ENCODE assay signal across 8 cellular contexts in the genomic region with DNA sequence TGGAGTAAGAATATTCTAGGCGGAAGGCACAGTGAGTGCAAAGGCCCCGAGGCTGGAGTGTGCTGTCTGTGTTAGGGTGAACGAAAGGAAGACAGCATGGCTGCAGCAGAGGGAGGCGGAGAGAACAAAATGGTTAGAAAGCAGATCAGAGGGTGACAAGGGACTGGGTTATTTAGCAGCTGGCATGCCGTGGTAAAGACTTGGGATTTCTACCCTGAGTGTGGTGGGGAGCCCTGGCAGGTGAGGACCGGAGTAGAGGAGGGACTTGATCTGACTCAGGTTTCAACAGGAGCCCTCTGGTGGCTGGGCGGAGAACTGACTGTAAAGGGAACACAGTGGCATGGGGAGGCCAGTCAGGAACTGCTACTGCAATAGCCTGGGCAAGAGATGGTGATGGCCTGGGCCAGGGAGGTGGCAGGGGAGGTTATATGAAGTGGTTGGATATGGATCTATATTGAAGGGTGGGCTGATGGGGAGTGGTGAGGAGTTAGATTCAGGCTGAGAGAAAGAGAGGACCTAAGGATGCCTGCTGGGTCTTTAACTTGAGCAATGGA. TPM values are rescaled to one million over a fixed set of nuclear protein-coding genes. Genes with fewer than 3 reads are reported as not detected.
A peak's percentile ranks its signal among the peaks of the same experiment; 100 is the strongest.
DNase-seq lines count a peak whose midpoint lies in the region; ATAC-seq and TF ChIP-seq lines count a peak whose summit lies in the region.

No MANE protein-coding gene starts in this region.

- peaks cover 73% of the 10 kb centered on the region for H3K4me1 Mint-ChIP-seq in activated naive CD4-positive, alpha-beta T cell treated with anti-CD3 and anti-CD28 coated beads, Interleukin-2, amount 10 ng/mL, durations not matched to agents 7 days and 5 days

- no peaks in the 10 kb centered on the region for H3K27me3 Mint-ChIP-seq in activated naive CD4-positive, alpha-beta T cell treated with anti-CD3 and anti-CD28 coated beads, Interleukin-2, amount 10 ng/mL, durations not matched to agents 7 days and 5 days

- no peaks in the 10 kb centered on the region for H3K9me3 Mint-ChIP-seq in activated naive CD4-positive, alpha-beta T cell treated with anti-CD3 and anti-CD28 coated beads, Interleukin-2, amount 10 ng/mL, durations not matched to agents 7 days and 5 days

- CTCF ChIA-PET in activated naive CD4-positive, alpha-beta T cell treated with anti-CD3 and anti-CD28 coated beads, Interleukin-2, amount 10 ng/mL, durations not matched to agents 7 days and 5 days (lab: Charles Lee), result interaction anchor here (1.5 to 19.8 kb wide), 8 partner anchors 10 to 183 kb away, joined by 3 to 697 read pairs (median 32); partner anchors contain the start of gene PIM1

- peak overlapping the region; percentile 46 for H3K4me3 Mint-ChIP-seq in activated naive CD4-positive, alpha-beta T cell treated with anti-CD3 and anti-CD28 coated beads, Interleukin-2, amount 10 ng/mL, durations not matched to agents 7 days and 5 days

- intact Hi-C loops in posterior cingulate gyrus (cut with DNase I), result no loop called here

- ATAC-seq in GM19468 (IDR thresholded peaks at IDR 0.05; ENCODE audit: extremely low read depth, unreplicated experiment), result peak; percentile 24

- H3K36me3 Mint-ChIP-seq in activated naive CD4-positive, alpha-beta T cell treated with anti-CD3 and anti-CD28 coated beads, Interleukin-2, amount 10 ng/mL, durations not matched to agents 7 days and 5 days, result peaks cover 4% of the 10 kb centered on the region

- peak overlapping the region; percentile 89 for H3K27ac Mint-ChIP-seq in activated naive CD4-positive, alpha-beta T cell treated with anti-CD3 and anti-CD28 coated beads, Interleukin-2, amount 10 ng/mL, durations not matched to agents 7 days and 5 days

- peak; percentile 80 for TF ChIP-seq CTCF in AG09319 (IDR thresholded peaks at IDR 0.05; ENCODE audit: low read depth, low read length)

- no peak for DNase-seq in AG09319 (ENCODE audit: extremely low read depth, low read depth)
- peak; percentile 40 for DNase-seq in NCI-H1105 (lab: John Stamatoyannopoulos, UW)
- DNase-seq in SKM-1 (lab: John Stamatoyannopoulos, UW; ENCODE audit: unreplicated experiment), result peak; percentile 86
- DNase-seq in activated naive CD4-positive, alpha-beta T cell treated with anti-CD3 and anti-CD28 coated beads, Interleukin-2, amount 10 ng/mL, durations not matched to agents 7 days and 5 days, result peak; percentile 95
- peak; percentile 83 for DNase-seq in glomerular visceral epithelial cell (ENCODE audit: extremely low spot score)
- DNase-seq in posterior cingulate gyrus, result peak; percentile 39 to 95 (median 76)
- peak; percentile 87 for DNase-seq in ureter (ENCODE audit: low spot score)

RNA-seq across cellular contexts. Expression of gene PIM1, which starts 38.0 kb away (rescaled TPM):
- total RNA-seq in ureter, result 35.0 TPM

RNA-seq across cellular contexts. Expression of gene TBC1D22B, which starts 49.6 kb away (rescaled TPM):
- total RNA-seq in ureter, result 12.5 TPM

RNA-seq across cellular contexts. Expression of gene TMEM217, which starts 50.0 kb away (rescaled TPM):
- total RNA-seq in ureter, result 1.2 TPM
